In genomic region chr7:15561840-15562239, GRCh38 we compare ENCODE assay signal across 10 cellular contexts. TPM values are rescaled to one million over a fixed set of nuclear protein-coding genes. Genes with fewer than 3 reads are reported as not detected.
DNase-seq lines count a peak whose midpoint lies in the region; ATAC-seq and TF ChIP-seq lines count a peak whose summit lies in the region.
"Had no signal": no experiment of that assay in that cellular context is flagged by ENCODE, and none has a peak within 500 bp of the region (broad histone marks: within the 10 kb centered on the region; RNA-seq: fewer than 3 reads in every experiment).

TSS of gene AGMO (minus strand) at chr7:15562015.

- H3K27me3 Mint-ChIP-seq in natural killer cell (ENCODE audit: low read depth in 2 of 2), result no peaks in the 10 kb centered on the region

- no peaks in the 10 kb centered on the region for H3K27me3 ChIP-seq in foreskin keratinocyte
- H3K27me3 ChIP-seq: adrenal gland had no signal

- peak; percentile 12 for TF ChIP-seq CTCF in foreskin keratinocyte (conservative IDR thresholded peaks at IDR 0.05)
- TF ChIP-seq CTCF in omental fat pad (IDR thresholded peaks at IDR 0.05), result no peak
- no peak for TF ChIP-seq CTCF in natural killer cell (IDR thresholded peaks at IDR 0.05)

- no peak within 1 kb of the TSS for H3K27ac Mint-ChIP-seq in natural killer cell

- DNase-seq in Daoy (ENCODE audit: low read depth), result peak; percentile 5
- peak; percentile 40 for DNase-seq in RPMI8226
- DNase-seq in foreskin keratinocyte, result peak in 1 of 2 donors; percentile 45
- peak; percentile 24 for DNase-seq in omental fat pad (ENCODE audit: low spot score)
- no peak for DNase-seq in HUDEP-2 (lab: John Stamatoyannopoulos, UW; ENCODE audit: unreplicated experiment in 76 of 76)
- no peak for DNase-seq in stimulated activated CD4-positive, alpha-beta T cell treated with anti-CD3 and anti-CD28 coated beads, Interleukin-4, amount 100 ng/mL, for 1 hour
- DNase-seq in natural killer cell, result no peak
- DNase-seq: OCI-M1 had no signal

- H3K27ac ChIP-seq in foreskin keratinocyte, result no peak within 1 kb of the TSS
- H3K27ac ChIP-seq: adrenal gland had no signal

- ATAC-seq in foreskin keratinocyte (no peak), omental fat pad (ENCODE audit: low FRiP score) (no peak), natural killer cell (no peak), HG03442 (IDR thresholded peaks at IDR 0.05; ENCODE audit: unreplicated experiment) (no peak)

- intact Hi-C loops in natural killer cell (cut with micrococcal nuclease), result no loop called here

- H3K9me3 Mint-ChIP-seq in natural killer cell, result peaks cover 8 to 14% of the 10 kb centered on the region in 2 donors

- H3K4me3 Mint-ChIP-seq in natural killer cell, result no peak within 1 kb of the TSS

- no peaks in the 10 kb centered on the region for H3K4me1 Mint-ChIP-seq in natural killer cell

- H3K36me3 Mint-ChIP-seq in natural killer cell, result no peaks in the 10 kb centered on the region

- no peaks in the 10 kb centered on the region for H3K4me1 ChIP-seq in foreskin keratinocyte
- H3K4me1 ChIP-seq: adrenal gland had no signal

RNA-seq across cellular contexts. Expression of gene AGMO, which starts in this region (rescaled TPM):
- 0.06 TPM in 1 of 2 replicates, not detected in the other for total RNA-seq in Daoy (2014; rRNA removed; shearing (Covaris generic))
- not detected in 2 replicates for total RNA-seq in foreskin keratinocyte
- 0.06 TPM in 1 of 2 replicates, not detected in the other for polyA plus RNA-seq in foreskin keratinocyte
- total RNA-seq in omental fat pad, result 10 to 100 TPM in 1 of 4 donors, 1 to 10 TPM in 3; 2.2 to 21.1 (median 3.9) TPM
- total RNA-seq in natural killer cell, result not detected

Comparison
In these comparisons a context has a peak if more than half of its experiments do, and no peak if none do; other contexts are left out.
1. Peak in DNase-seq in Daoy; RNA of the gene not detected or under 1 TPM.
2. DNase-seq: peak in RPMI8226 (single experiment) and omental fat pad (single experiment); none in HUDEP-2 (0 of 76), stimulated activated CD4-positive, alpha-beta T cell treated with anti-CD3 and anti-CD28 coated beads, Interleukin-4, amount 100 ng/mL, for 1 hour (single experiment) and natural killer cell (single experiment).